8 cellular contexts compared by ENCODE assay signal in genomic region chr14:50823763-50824636, GRCh38. TPM values are rescaled to one million over a fixed set of nuclear protein-coding genes. Genes with fewer than 3 reads are reported as not detected.
DNase-seq lines count a peak whose midpoint lies in the region; ATAC-seq and TF ChIP-seq lines count a peak whose summit lies in the region.

No MANE protein-coding gene starts in this region.

- peak overlapping the region; percentile 7; the same call in 1 of the 2 replicates for H3K27ac ChIP-seq in VCaP

- no peaks in the 10 kb centered on the region for H3K9me3 Mint-ChIP-seq in T-helper 1 cell treated with Interleukin-12 subunit alpha and Interleukin-12 subunit beta and Interleukin-4 antibody, amounts not matched to agents 30 μg/mL and 1 μg/mL, for 36 hours
- no peaks in the 10 kb centered on the region for H3K9me3 Mint-ChIP-seq in natural killer cell

- DNase-seq in T-helper 1 cell (no peak), natural killer cell (no peak), NCI-H187 (lab: John Stamatoyannopoulos, UW) (no peak), HPDE6-E6E7 (ENCODE audit: extremely low spot score) (no peak)
- DNase-seq in activated effector memory CD4-positive, alpha-beta T cell treated with Interleukin-2 at 50 U/mL for 16 hours, result no peak

- H3K4me1 Mint-ChIP-seq in T-helper 1 cell treated with Interleukin-12 subunit alpha and Interleukin-12 subunit beta and Interleukin-4 antibody, amounts not matched to agents 30 μg/mL and 1 μg/mL, for 36 hours (ENCODE audit: low read depth), result peaks cover 63% of the 10 kb centered on the region
- peaks cover 71 to 85% of the 10 kb centered on the region in 2 donors for H3K4me1 Mint-ChIP-seq in natural killer cell

- TF ChIP-seq CTCF in VCaP (conservative IDR thresholded peaks at IDR 0.05) (no peak), natural killer cell (IDR thresholded peaks at IDR 0.05) (no peak)

- peaks cover 4% of the 10 kb centered on the region for H3K27me3 Mint-ChIP-seq in T-helper 1 cell treated with Interleukin-12 subunit alpha and Interleukin-12 subunit beta and Interleukin-4 antibody, amounts not matched to agents 30 μg/mL and 1 μg/mL, for 36 hours (ENCODE audit: low read depth)
- no peaks in the 10 kb centered on the region for H3K27me3 Mint-ChIP-seq in natural killer cell (ENCODE audit: low read depth in 2 of 2)

- peaks cover 31% of the 10 kb centered on the region for H3K36me3 Mint-ChIP-seq in T-helper 1 cell treated with Interleukin-12 subunit alpha and Interleukin-12 subunit beta and Interleukin-4 antibody, amounts not matched to agents 30 μg/mL and 1 μg/mL, for 36 hours (ENCODE audit: low read depth)
- no peaks in the 10 kb centered on the region for H3K36me3 Mint-ChIP-seq in natural killer cell

- peak overlapping the region; percentile 86 for H3K27ac Mint-ChIP-seq in T-helper 1 cell treated with Interleukin-12 subunit alpha and Interleukin-12 subunit beta and Interleukin-4 antibody, amounts not matched to agents 30 μg/mL and 1 μg/mL, for 36 hours
- peak overlapping the region; percentile 92 to 93 for H3K27ac Mint-ChIP-seq in natural killer cell

- intact Hi-C loops in natural killer cell (cut with micrococcal nuclease), result no loop called here

- peak overlapping the region; percentile 65 for H3K4me3 Mint-ChIP-seq in T-helper 1 cell treated with Interleukin-12 subunit alpha and Interleukin-12 subunit beta and Interleukin-4 antibody, amounts not matched to agents 30 μg/mL and 1 μg/mL, for 36 hours
- H3K4me3 Mint-ChIP-seq in natural killer cell, result peak overlapping the region; percentile 89

- ATAC-seq in HG02763 (IDR thresholded peaks at IDR 0.05; ENCODE audit: unreplicated experiment), result peak; percentile 65
- ATAC-seq in natural killer cell, result peak; percentile 37 to 57 (median 56)

RNA-seq across cellular contexts. Expression of gene NIN, which starts 7.0 kb away (rescaled TPM):
- total RNA-seq in natural killer cell, result 100 to 1,000 TPM in 2 of 3 donors, 10 to 100 TPM in 1; 90.8 to 127 (median 118) TPM

RNA-seq across cellular contexts. Expression of gene ABHD12B, which starts 47.9 kb away (rescaled TPM):
- total RNA-seq in natural killer cell, result not detected
